ENCODE assay signal across 8 cellular contexts in genomic region chr1:94418664-94419655, GRCh38. TPM values are rescaled to one million over a fixed set of nuclear protein-coding genes. Genes with fewer than 3 reads are reported as not detected.
DNase-seq lines count a peak whose midpoint lies in the region; ATAC-seq, FAIRE-seq and TF ChIP-seq lines count a peak whose summit lies in the region.

No MANE protein-coding gene starts in this region.

- H3K9ac ChIP-seq in OCI-LY3 (ENCODE audit: low read length) (peak overlapping the region; percentile 80), kidney (ENCODE audit: low read length in 2 of 2) (peak overlapping the region; percentile 65 to 77)

- peak overlapping the region; percentile 99 for H3K4me2 ChIP-seq in OCI-LY3 (ENCODE audit: low read length)

- intact Hi-C loops in kidney (cut with DNase I): no loop called here

- peaks cover 14% of the 10 kb centered on the region for H4K20me1 ChIP-seq in OCI-LY3 (ENCODE audit: insufficient read depth, low read length)

- TF ChIP-seq CTCF in OCI-LY3 (IDR thresholded peaks at IDR 0.05; ENCODE audit: low read depth, low read length) (no peak), kidney (IDR thresholded peaks at IDR 0.05; ENCODE audit: borderline replicate concordance, extremely low read depth, insufficient read depth) (no peak)

- H3K36me3 ChIP-seq in OCI-LY3 (replicated peaks; ENCODE audit: low read depth, low read length) (no peaks in the 10 kb centered on the region), kidney (ENCODE audit: control insufficient read depth in 1 of 2, insufficient read depth in 2 of 2, low read length in 2 of 2) (no peaks in the 10 kb centered on the region)

- H3K79me2 ChIP-seq in OCI-LY3 (ENCODE audit: low read length): peaks cover 46% of the 10 kb centered on the region

- no peak for FAIRE-seq in kidney (lab: Jason Lieb, UNC)

- H3K27ac ChIP-seq in OCI-LY3 (ENCODE audit: low read length): no peak overlapping the region
- H3K27ac ChIP-seq in caudate nucleus (ENCODE audit: low read depth, low read length): peak overlapping the region; percentile 87
- peak overlapping the region; percentile 80 to 84 for H3K27ac ChIP-seq in kidney (ENCODE audit: low read depth in 2 of 2, low read length in 2 of 2)

- peaks cover 11% of the 10 kb centered on the region; the same call in 1 of the 2 replicates for H3K27me3 ChIP-seq in OCI-LY3 (ENCODE audit: low read depth, low read length)

- DNase-seq in ACHN (peak; percentile 59), caudate nucleus (lab: John Stamatoyannopoulos, UW) (peak in 35 of 61 donors; percentile 2 to 77 (median 36)), kidney (peak; percentile 60), NOMO-1 treated with dmso at 0.1 percent for 144 hours (lab: John Stamatoyannopoulos, UW; ENCODE audit: unreplicated experiment) (no peak)
- peak; percentile 56 for DNase-seq in stimulated activated CD8-positive, alpha-beta memory T cell treated with anti-CD3 and anti-CD28 coated beads, Interleukin-4, amount 100 ng/mL, for 48 hours

- H3K4me3 ChIP-seq in GM08714 (ENCODE audit: low read length): peak overlapping the region; percentile 81
- peak overlapping the region; percentile 94 for H3K4me3 ChIP-seq in OCI-LY3 (ENCODE audit: low read length)
- peak overlapping the region; percentile 87 to 92 for H3K4me3 ChIP-seq in kidney (ENCODE audit: low read length in 2 of 2)

- H3K4me1 ChIP-seq in OCI-LY3 (ENCODE audit: low read length) (peaks cover 25% of the 10 kb centered on the region), kidney (ENCODE audit: control insufficient read depth in 1 of 2, insufficient read depth in 1 of 2, low read depth in 1 of 2, low read length in 2 of 2) (peaks cover 2 to 28% of the 10 kb centered on the region in 2 donors)

- in situ Hi-C loops in ACHN (cut with HindIII; ENCODE audit: low pct_ligation_motif_present, low pct_unique_long_range_greater_than_20kb, low sequenced_read_pairs): no loop called here

- H3K9me3 ChIP-seq in OCI-LY3 (ENCODE audit: insufficient read depth, low read length): no peaks in the 10 kb centered on the region
- H3K9me3 ChIP-seq in kidney (ENCODE audit: control insufficient read depth in 1 of 2, low read length in 2 of 2): no peaks in the 10 kb centered on the region

- peak; percentile 38 for ATAC-seq in HG02943 (IDR thresholded peaks at IDR 0.05; ENCODE audit: low read depth, unreplicated experiment)

- no peak overlapping the region; the same call in 1 of the 2 replicates for H2AFZ ChIP-seq in OCI-LY3 (ENCODE audit: low read depth, low read length)

RNA-seq across cellular contexts. Expression of gene ABCD3, which starts 0.8 kb away (rescaled TPM):
- 65.1 TPM for total RNA-seq in kidney
- polyA plus RNA-seq in kidney (ENCODE audit: insufficient read depth, low read depth, low replicate concordance): 43.2 TPM
